ENCODE assay signal across 26 cellular contexts in genomic region chr16:81673432-81673831, GRCh38.
DNase-seq lines count a peak whose midpoint lies in the region; ATAC-seq and TF ChIP-seq lines count a peak whose summit lies in the region.
"Had no signal": no experiment of that assay in that cellular context is flagged by ENCODE, and none has a peak within 500 bp of the region (broad histone marks: within the 10 kb centered on the region; RNA-seq: fewer than 3 reads in every experiment).

No MANE protein-coding gene starts in this region.

- DNase-seq in DMS 273 (lab: John Stamatoyannopoulos, UW; ENCODE audit: unreplicated experiment) (peak; percentile 19), DMS 273 treated with DMSO at 0.1 percent for 48 hours (lab: John Stamatoyannopoulos, UW) (no peak), H9 (no peak), NCI-H345 (lab: John Stamatoyannopoulos, UW) (peak; percentile 79), endodermal cell (no peak), GM19240 (ENCODE audit: insufficient read length, low spot score) (no peak)
- DNase-seq: ACHN; Caco-2; CD4-positive, alpha-beta memory T cell; DMS153; GDM1; HFFc6; NCI-H1092 treated with DMSO at 0.1 percent for 48 hours; NCI-H1694 treated with DMSO at 0.1 percent for 48 hours; NCI-H2081 treated with DMSO at 0.1 percent for 48 hours; NCI-H2227 treated with DMSO at 0.1 percent for 48 hours; NCI-H774; NK-92 treated with Interleukin-12 subunit alpha and Interleukin-12 subunit beta, amount 100 ng/mL, for 24 hours had no signal

- H3K23me2 ChIP-seq in H9 (ENCODE audit: insufficient read length, low read depth, low read length, poor library complexity, severe bottlenecking) = no peaks in the 10 kb centered on the region

- no peak overlapping the region for H3K4me3 ChIP-seq in endodermal cell (ENCODE audit: low read length)
- H3K4me3 ChIP-seq: BLaER1 treated with 17β-estradiol and CSF1 and Interleukin-3, amounts not matched to agents 10 nM and 100 nM had no signal

- ATAC-seq in GM21737 (IDR thresholded peaks at IDR 0.05; ENCODE audit: unreplicated experiment) (no peak), HG03442 (IDR thresholded peaks at IDR 0.05; ENCODE audit: unreplicated experiment) (no peak)
- ATAC-seq: Panc1, SK-N-SH treated with all-trans-retinoic acid at 6 μM for 48 hours had no signal

- H3K4me1 ChIP-seq in H9 (ENCODE audit: insufficient read depth, low read length) (no peaks in the 10 kb centered on the region), endodermal cell (ENCODE audit: control insufficient read depth, insufficient read depth, low read length) (no peaks in the 10 kb centered on the region)
- H3K4me1 ChIP-seq: BLaER1 treated with 17β-estradiol and CSF1 and Interleukin-3, amounts not matched to agents 10 nM and 100 nM; Caco-2 had no signal

- H3K9ac ChIP-seq in H9 (ENCODE audit: extremely low read depth, insufficient read length, low read length) (no peak overlapping the region), endodermal cell (ENCODE audit: extremely low read depth, low read length, poor library complexity, severe bottlenecking) (no peak overlapping the region)
- H3K9ac ChIP-seq: BLaER1 treated with 17β-estradiol and CSF1 and Interleukin-3, amounts not matched to agents 10 nM and 100 nM; KMS-11 had no signal

- H3K79me2 ChIP-seq in H9 (ENCODE audit: insufficient read depth, low read length) = no peaks in the 10 kb centered on the region

- no peaks in the 10 kb centered on the region for H3K27me3 ChIP-seq in H9 (ENCODE audit: insufficient read depth, low read length)
- no peaks in the 10 kb centered on the region for H3K27me3 ChIP-seq in endodermal cell (ENCODE audit: control insufficient read depth, insufficient read depth, low read length, poor library complexity, severe bottlenecking)
- H3K27me3 ChIP-seq: BLaER1 treated with 17β-estradiol and CSF1 and Interleukin-3, amounts not matched to agents 10 nM and 100 nM had no signal

- no peak overlapping the region for H2AFZ ChIP-seq in H9 (ENCODE audit: low read length)

- H2BK15ac ChIP-seq in H9 (ENCODE audit: low read depth, low read length) = no peak overlapping the region

- no peak overlapping the region for H3K18ac ChIP-seq in H9 (ENCODE audit: insufficient read length, low read depth, low read length)

- H2BK5ac ChIP-seq in H9 (ENCODE audit: insufficient read length, low read length) = no peak overlapping the region

- no peak overlapping the region for H3K23ac ChIP-seq in H9 (ENCODE audit: insufficient read length, low read depth, low read length)

- H3K36me3 Mint-ChIP-seq in H9 (ENCODE audit: insufficient read depth in 1 of 3, low read depth in 3 of 3) (peaks cover 17 to 52% (median 44%) of the 10 kb centered on the region in 3 experiments), endodermal cell (ENCODE audit: low read depth) (peaks cover 45% of the 10 kb centered on the region)

- no CpG with 5 or more reads among the region's 7 CpGs for WGBS in H9 (ENCODE audit: extremely low coverage, insufficient read length, low lambda C conversion rate)
- WGBS in endodermal cell (ENCODE audit: insufficient coverage in 1 of 2, insufficient read length in 1 of 2), 2 experiments = 42 to 81% methylated on average over 2 to 7 of the region's 7 CpGs

- H2BK120ac ChIP-seq in H9 (ENCODE audit: low read depth, low read length, poor library complexity, severe bottlenecking) = no peak overlapping the region

- H4K8ac ChIP-seq in H9 (replicated peaks; ENCODE audit: insufficient read length, low read depth, low read length) = no peak overlapping the region

- H3K9me3 Mint-ChIP-seq in H9 (no peaks in the 10 kb centered on the region; a peak in 1 of 5 replicates), endodermal cell (no peaks in the 10 kb centered on the region)
- H3K9me3 Mint-ChIP-seq: HFFc6 had no signal

- H4K91ac ChIP-seq in H9 (ENCODE audit: insufficient read length, low read depth, low read length) = no peak overlapping the region

- no peak overlapping the region for H2BK20ac ChIP-seq in H9 (ENCODE audit: low read depth, low read length, poor library complexity, severe bottlenecking)

- TF ChIP-seq CTCF in H9 (conservative IDR thresholded peaks at IDR 0.05) = no peak
- peak; percentile 34 for TF ChIP-seq CTCF in endodermal cell (conservative IDR thresholded peaks at IDR 0.05)

- H3K4me3 Mint-ChIP-seq in H9 = no peak overlapping the region
- H3K4me3 Mint-ChIP-seq in endodermal cell = no peak overlapping the region
- H3K4me3 Mint-ChIP-seq: CD4-positive, alpha-beta memory T cell; HFFc6 had no signal

- H3K27me3 Mint-ChIP-seq in H9 (ENCODE audit: low read depth) = no peaks in the 10 kb centered on the region; the same call in 1 of the 2 replicates
- H3K27me3 Mint-ChIP-seq in endodermal cell (ENCODE audit: insufficient read depth) = no peaks in the 10 kb centered on the region
- H3K27me3 Mint-ChIP-seq: CD4-positive, alpha-beta memory T cell had no signal

- H3K27ac Mint-ChIP-seq in H9 (0 out of 7 replicates have a peak overlapping the region, but pooled peaks have one; percentile 18 to 52 (median 35)), endodermal cell (peak overlapping the region; percentile 61)
- H3K27ac Mint-ChIP-seq: HFFc6 had no signal

- H4K5ac ChIP-seq in H9 (ENCODE audit: insufficient read length, low read depth, low read length) = no peak overlapping the region

- no peak overlapping the region for H3K4me2 ChIP-seq in H9 (ENCODE audit: insufficient read depth, insufficient read length, low read length)
- H3K4me2 ChIP-seq: BLaER1 treated with 17β-estradiol and CSF1 and Interleukin-3, amounts not matched to agents 10 nM and 100 nM; KMS-11 had no signal

- no peak overlapping the region for H3K56ac ChIP-seq in H9 (ENCODE audit: insufficient read length, low read depth, low read length)

- no peak overlapping the region for H2BK12ac ChIP-seq in H9 (ENCODE audit: insufficient read length, low read depth, low read length)

- H3K27ac ChIP-seq in H9 (ENCODE audit: insufficient read length, low read depth, low read length) (no peak overlapping the region), endodermal cell (ENCODE audit: low read depth, low read length) (no peak overlapping the region)
- H3K27ac ChIP-seq: 22Rv1; BLaER1 treated with 17β-estradiol and CSF1 and Interleukin-3, amounts not matched to agents 10 nM and 100 nM; HL-60; KMS-11 had no signal

- no peak overlapping the region for H3K4ac ChIP-seq in H9 (ENCODE audit: low read depth, low read length)

- H3T11ph ChIP-seq in H9 (ENCODE audit: low read length) = no peak overlapping the region

- H4K20me1 ChIP-seq in H9 (ENCODE audit: control insufficient read depth, insufficient read depth, insufficient read length) = no peaks in the 10 kb centered on the region

- no peaks in the 10 kb centered on the region for H3K9me3 ChIP-seq in H9 (ENCODE audit: control insufficient read depth, low read depth, low read length)
- H3K9me3 ChIP-seq in endodermal cell (ENCODE audit: control insufficient read depth, low read length) = no peaks in the 10 kb centered on the region
- H3K9me3 ChIP-seq: BLaER1 treated with 17β-estradiol and CSF1 and Interleukin-3, amounts not matched to agents 10 nM and 100 nM; Caco-2 had no signal

- H3K14ac ChIP-seq in H9 (ENCODE audit: insufficient read depth, low read length) = no peak overlapping the region

- H2AK5ac ChIP-seq in H9 (ENCODE audit: insufficient read length, low read length) = no peak overlapping the region

- peaks cover 41% of the 10 kb centered on the region for H3K36me3 ChIP-seq in endodermal cell (ENCODE audit: control insufficient read depth, insufficient read depth, low read length)

- H3K79me1 ChIP-seq in H9 (ENCODE audit: insufficient read depth, low read depth, low read length, poor library complexity, severe bottlenecking) = no peaks in the 10 kb centered on the region

- peaks cover 5 to 6% of the 10 kb centered on the region in 2 experiments for H3K4me1 Mint-ChIP-seq in H9
- no peaks in the 10 kb centered on the region for H3K4me1 Mint-ChIP-seq in endodermal cell

Comparison
In these comparisons a context has a peak if more than half of its experiments do, and no peak if none do; other contexts are left out.
1. DNase-seq: peak in DMS 273 (single experiment) and NCI-H345 (single experiment); none in DMS 273 treated with DMSO at 0.1 percent for 48 hours (single experiment), H9 (single experiment), endodermal cell (single experiment) and GM19240 (single experiment).